1 cellular context compared by ENCODE assay signal in genomic region chr6:36636283-36636682, GRCh38.
TF ChIP-seq lines count a peak whose summit lies in the region.

No MANE protein-coding gene starts in this region.

TF ChIP-seq in K562, 482 proteins besides CTCF, POLR2A, EP300 and RAD21:
- no peak for TF ChIP-seq DPF2 (IDR thresholded peaks at IDR 0.05)
- no peak for TF ChIP-seq ZBTB7A (IDR thresholded peaks at IDR 0.05; ENCODE audit: borderline replicate concordance, control insufficient read depth, low read depth, low read length)
- peak; percentile 85 for TF ChIP-seq RBM25 (IDR thresholded peaks at IDR 0.05; ENCODE audit: low read depth, low read length, severe bottlenecking)
- TF ChIP-seq SMARCA5 (IDR thresholded peaks at IDR 0.05) = peak; percentile 21; the same call in 1 of the 2 replicates
- TF ChIP-seq DMBX1 (CRISPR knock-in tag; IDR thresholded peaks at IDR 0.05; ENCODE audit: borderline replicate concordance) = no peak
